12 cellular contexts compared by ENCODE assay signal in the genomic region with DNA sequence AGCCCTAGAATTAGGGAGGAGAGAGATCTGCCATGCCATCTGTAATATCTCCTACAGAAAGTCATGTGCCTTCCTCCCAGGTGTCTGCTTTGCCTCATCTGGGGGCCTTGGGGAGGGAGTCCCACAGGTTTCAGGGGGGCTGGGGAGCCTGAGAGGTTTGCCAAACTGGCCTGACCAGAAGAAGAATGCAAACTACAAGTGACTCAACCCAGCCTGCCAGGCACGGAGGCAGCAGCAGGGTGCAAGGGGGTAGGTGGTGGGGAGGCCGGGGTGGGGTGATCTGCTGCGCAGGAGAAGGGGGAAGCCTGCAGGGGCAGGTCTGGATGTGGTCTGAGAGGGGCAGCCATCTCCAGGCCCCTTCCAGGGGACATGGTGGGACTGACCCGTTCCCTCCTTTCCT. TPM values are rescaled to one million over a fixed set of nuclear protein-coding genes. Genes with fewer than 3 reads are reported as not detected.
A peak's percentile ranks its signal among the peaks of the same experiment; 100 is the strongest.
DNase-seq lines count a peak whose midpoint lies in the region; ATAC-seq, FAIRE-seq and TF ChIP-seq lines count a peak whose summit lies in the region.
"Had no signal": no experiment of that assay in that cellular context is flagged by ENCODE, and none has a peak within 500 bp of the region (broad histone marks: within the 10 kb centered on the region; RNA-seq: fewer than 3 reads in every experiment).

No MANE protein-coding gene starts in this region.

- no TSS peak for BruUV-seq in IMR-90 (replicated peaks; lab: Mats Ljungman, UMichigan)

- no peaks in the 10 kb centered on the region for H3K27me3 Mint-ChIP-seq in CD4-positive, CD25-positive, alpha-beta regulatory T cell
- H3K27me3 Mint-ChIP-seq in naive thymus-derived CD8-positive, alpha-beta T cell, result no peaks in the 10 kb centered on the region
- H3K27me3 Mint-ChIP-seq: progenitor cell of endocrine pancreas had no signal

- no peak for TF ChIP-seq RAD21 in IMR-90 (IDR thresholded peaks at IDR 0.05; ENCODE audit: low read length)
- no peak for TF ChIP-seq RAD21 in H1 (IDR thresholded peaks at IDR 0.05 in 1 of 2, conservative IDR thresholded peaks at IDR 0.05 in 1 of 2; ENCODE audit: low read depth in 2 of 2, low read length in 2 of 2)

- H4K91ac ChIP-seq in IMR-90 (ENCODE audit: insufficient read depth, low read depth, low read length) (peak overlapping the region; percentile 96), H1 (replicated peaks; ENCODE audit: insufficient read length, low read length) (peak overlapping the region; percentile 16)

- no peak for FAIRE-seq in H1 (lab: Jason Lieb, UNC)

- peak overlapping the region; percentile 91 for H2BK20ac ChIP-seq in IMR-90 (ENCODE audit: low read depth, low read length)
- no peak overlapping the region for H2BK20ac ChIP-seq in H1 (ENCODE audit: low read length)

- H3K4me1 Mint-ChIP-seq in CD4-positive, CD25-positive, alpha-beta regulatory T cell, result peaks cover 10 to 59% (median 39%) of the 10 kb centered on the region in 4 donors
- H3K4me1 Mint-ChIP-seq in naive thymus-derived CD8-positive, alpha-beta T cell, result peaks cover 36 to 62% (median 53%) of the 10 kb centered on the region in 4 donors

- POLR2A ChIA-PET in IMR-90 (lab: Charles Lee; ENCODE audit: unreplicated experiment), result no interaction called here
- POLR2A ChIA-PET in H1 (lab: Charles Lee; ENCODE audit: partially characterized antibody), result interaction anchor here (0.8 kb wide), 1 partner anchor 15 kb away, joined by 4 read pairs; no protein-coding TSS in a partner anchor
- POLR2A ChIA-PET in naive thymus-derived CD8-positive, alpha-beta T cell (lab: Charles Lee), result interaction anchor here (1.8 kb wide), 1 partner anchor 11 kb away, joined by 23 read pairs; a partner anchor contains a TSS

- no peak for DNase-seq in CD4-positive, CD25-positive, alpha-beta regulatory T cell
- no peak for DNase-seq in IMR-90
- DNase-seq in H1 (ENCODE audit: low read depth in 1 of 2, low spot score in 2 of 2), result no peak
- DNase-seq in naive thymus-derived CD8-positive, alpha-beta T cell, result peak in 1 of 10 donors; percentile 36
- no peak for DNase-seq in stimulated activated naive CD4-positive, alpha-beta T cell treated with Interleukin-2 at 50 U/mL for 16 hours (lab: John Stamatoyannopoulos, UW)
- DNase-seq: activated CD8-positive, alpha-beta memory T cell treated with anti-CD3 and anti-CD28 coated beads for 24 hours; effector CD4-positive, alpha-beta T cell; stimulated activated CD4-positive, alpha-beta T cell treated with anti-CD3 and anti-CD28 coated beads, Interleukin-4, amount 100 ng/mL, for 24 hours had no signal

- H3K36me3 Mint-ChIP-seq in CD4-positive, CD25-positive, alpha-beta regulatory T cell, result peaks cover 5% of the 10 kb centered on the region
- peaks cover 0 to 2% (median 0%) of the 10 kb centered on the region in 3 donors for H3K36me3 Mint-ChIP-seq in naive thymus-derived CD8-positive, alpha-beta T cell

- H2AK9ac ChIP-seq in IMR-90 (replicated peaks; ENCODE audit: low read depth, low read length, poor library complexity), result peak overlapping the region; percentile 68

- H4K5ac ChIP-seq in IMR-90 (ENCODE audit: low read depth, low read length) (peak overlapping the region; percentile 20), H1 (ENCODE audit: insufficient read length, low read depth, low read length) (no peak overlapping the region)

- CTCF ChIA-PET in IMR-90 (lab: Yijun Ruan, JAX) (interaction anchor here (0.6 kb wide), 1 partner anchor 45 kb away, joined by 5 read pairs; no protein-coding TSS in a partner anchor), H1 (lab: Charles Lee; ENCODE audit: partially characterized antibody) (interaction anchor here (1.4 to 14.3 kb wide), 3 partner anchors 8 to 27 kb away, joined by 4 to 160 read pairs (median 4); no protein-coding TSS in a partner anchor)

- H3K4me2 ChIP-seq in IMR-90 (ENCODE audit: low read depth, low read length) (no peak overlapping the region), H1 (ENCODE audit: insufficient read depth in 1 of 2, low read depth in 2 of 2, low read length in 2 of 2) (peak overlapping the region in 1 of 2 experiments; percentile 5; a peak in 2 of 4 replicates)

- intact Hi-C loops in IMR-90 (cut with micrococcal nuclease), result no loop called here

- no peaks in the 10 kb centered on the region for H3K9me3 ChIP-seq in CD4-positive, CD25-positive, alpha-beta regulatory T cell (ENCODE audit: control insufficient read depth in 2 of 2, low read length in 2 of 2)
- no peaks in the 10 kb centered on the region for H3K9me3 ChIP-seq in IMR-90 (ENCODE audit: control insufficient read depth, insufficient read depth, low read length)
- H3K9me3 ChIP-seq in H1 (ENCODE audit: insufficient read depth in 2 of 2, low read depth in 1 of 2, low read length in 1 of 2), result no peaks in the 10 kb centered on the region

- no CpG with 5 or more reads among the region's 4 CpGs for WGBS in IMR-90 (ENCODE audit: extremely low coverage in 2 of 2, insufficient read length in 1 of 2), 2 experiments
- WGBS in H1 (ENCODE audit: extremely low coverage in 1 of 2, insufficient coverage in 1 of 2, insufficient read length in 1 of 2, insufficient replicate concordance in 2 of 2, low coverage in 1 of 2, low lambda C conversion rate in 2 of 2, missing lambda C conversion rate in 1 of 2), 2 experiments, result 51% methylated on average over 2 of the region's 4 CpGs; no CpG with 5 or more reads in 1 of the 2 experiments

- H3K4me1 ChIP-seq in CD4-positive, CD25-positive, alpha-beta regulatory T cell (ENCODE audit: control insufficient read depth, insufficient read depth, low read length, poor library complexity, severe bottlenecking), result peaks cover 38% of the 10 kb centered on the region
- H3K4me1 ChIP-seq in IMR-90 (ENCODE audit: control insufficient read depth, insufficient read depth, low read length) (peaks cover 53% of the 10 kb centered on the region), H1 (replicated peaks in 1 of 4; ENCODE audit: control insufficient read depth in 3 of 4, insufficient read depth in 4 of 4, low read length in 3 of 4) (peaks cover 6 to 36% (median 22%) of the 10 kb centered on the region in 4 experiments)

- H3K56ac ChIP-seq in IMR-90 (ENCODE audit: extremely low read depth, insufficient read depth, low read length) (no peak overlapping the region), H1 (replicated peaks; ENCODE audit: insufficient read length, low read depth, low read length) (no peak overlapping the region)

- H3K18ac ChIP-seq in IMR-90 (ENCODE audit: low read depth, low read length) (peak overlapping the region; percentile 33), H1 (ENCODE audit: extremely low read depth, low read length) (peak overlapping the region; percentile 48; the same call in 1 of the 2 replicates)

- peaks cover 41% of the 10 kb centered on the region for H3K9me1 ChIP-seq in IMR-90 (ENCODE audit: insufficient read depth, low read length)

- H3K4me3 ChIP-seq in CD4-positive, CD25-positive, alpha-beta regulatory T cell (ENCODE audit: low read depth, low read length), result no peak overlapping the region
- H3K4me3 ChIP-seq in IMR-90 (ENCODE audit: insufficient read depth, low read depth, low read length), result no peak overlapping the region
- no peak overlapping the region for H3K4me3 ChIP-seq in H1 (ENCODE audit: extremely low read depth in 1 of 4, insufficient read depth in 2 of 4, low read depth in 3 of 4, low read length in 4 of 4)

- no peaks in the 10 kb centered on the region for H3K9me3 Mint-ChIP-seq in CD4-positive, CD25-positive, alpha-beta regulatory T cell
- H3K9me3 Mint-ChIP-seq in naive thymus-derived CD8-positive, alpha-beta T cell, result no peaks in the 10 kb centered on the region

- no peak for ATAC-seq in CD4-positive, CD25-positive, alpha-beta regulatory T cell (ENCODE audit: low read depth in 2 of 2)
- no peak for ATAC-seq in IMR-90 (ENCODE audit: low read depth)
- no peak for ATAC-seq in naive thymus-derived CD8-positive, alpha-beta T cell
- no peak for ATAC-seq in GM19035 (IDR thresholded peaks at IDR 0.05; ENCODE audit: unreplicated experiment)
- no peak for ATAC-seq in GM18858 (IDR thresholded peaks at IDR 0.05; ENCODE audit: unreplicated experiment)
- no peak for ATAC-seq in HG02981 (IDR thresholded peaks at IDR 0.05; ENCODE audit: unreplicated experiment)

- H2BK12ac ChIP-seq in H1 (ENCODE audit: low read depth, low read length), result peak overlapping the region; percentile 27; the same call in 1 of the 2 replicates

- H3K27ac Mint-ChIP-seq in CD4-positive, CD25-positive, alpha-beta regulatory T cell, result peak overlapping the region; percentile 53 to 87 (median 77)
- H3K27ac Mint-ChIP-seq in naive thymus-derived CD8-positive, alpha-beta T cell, result peak overlapping the region in 9 of 10 donors; percentile 36 to 92 (median 84)
- H3K27ac Mint-ChIP-seq: progenitor cell of endocrine pancreas had no signal

- TF ChIP-seq POLR2A in IMR-90 (IDR thresholded peaks at IDR 0.05; ENCODE audit: low read depth, low read length) (no peak), H1 (IDR thresholded peaks at IDR 0.05; ENCODE audit: control extremely low read depth in 1 of 2, low read depth in 2 of 2, low read length in 2 of 2) (no peak)

- peak overlapping the region; percentile 99 for H2BK120ac ChIP-seq in IMR-90 (ENCODE audit: low read depth, low read length)
- H2BK120ac ChIP-seq in H1 (replicated peaks; ENCODE audit: low read depth, low read length), result peak overlapping the region; percentile 55

- H2AK5ac ChIP-seq in IMR-90 (ENCODE audit: low read depth, low read length), result peak overlapping the region; percentile 97
- 0 out of 2 replicates have a peak overlapping the region, but pooled peaks have one; percentile 26 for H2AK5ac ChIP-seq in H1 (ENCODE audit: low read depth, low read length)

- H2BK5ac ChIP-seq in IMR-90 (ENCODE audit: low read depth, low read length, poor library complexity, severe bottlenecking), result peak overlapping the region; percentile 100
- no peak overlapping the region for H2BK5ac ChIP-seq in H1 (ENCODE audit: low read depth, low read length)

- no peaks in the 10 kb centered on the region for H3K23me2 ChIP-seq in H1 (ENCODE audit: low read depth, low read length)

- H2BK15ac ChIP-seq in IMR-90 (ENCODE audit: low read depth, low read length) (peak overlapping the region; percentile 94; the same call in 1 of the 3 replicates), H1 (ENCODE audit: low read length) (no peak overlapping the region)

- H4K20me1 ChIP-seq in IMR-90 (ENCODE audit: insufficient read depth, low read length), result no peaks in the 10 kb centered on the region
- H4K20me1 ChIP-seq in H1 (replicated peaks in 1 of 2; ENCODE audit: control insufficient read depth in 1 of 2, insufficient read depth in 2 of 2, low read length in 2 of 2), result no peaks in the 10 kb centered on the region

- H3K79me1 ChIP-seq in IMR-90 (ENCODE audit: low read depth in 1 of 2, low read length in 2 of 2), result peaks cover 17 to 46% of the 10 kb centered on the region in 2 experiments
- no peaks in the 10 kb centered on the region for H3K79me1 ChIP-seq in H1 (ENCODE audit: low read depth, low read length)

- dilution Hi-C loops in IMR-90 (cut with HindIII; ENCODE audit: low sequenced_read_pairs, unreplicated experiment), result no loop called here

- peak overlapping the region; percentile 92 for H3K14ac ChIP-seq in IMR-90 (replicated peaks; ENCODE audit: low read depth, low read length)
- H3K14ac ChIP-seq in H1 (ENCODE audit: insufficient read length), result no peak overlapping the region

- no peak overlapping the region for H3K27ac ChIP-seq in CD4-positive, CD25-positive, alpha-beta regulatory T cell (ENCODE audit: insufficient read depth, low read length, poor library complexity, severe bottlenecking)
- H3K27ac ChIP-seq in IMR-90 (ENCODE audit: insufficient read depth, low read length), result peak overlapping the region; percentile 96
- no peak overlapping the region for H3K27ac ChIP-seq in H1 (ENCODE audit: low read depth, low read length)

- peak overlapping the region in 1 of 4 donors; percentile 84 for H3K4me3 Mint-ChIP-seq in CD4-positive, CD25-positive, alpha-beta regulatory T cell
- H3K4me3 Mint-ChIP-seq in naive thymus-derived CD8-positive, alpha-beta T cell, result peak overlapping the region in 6 of 10 donors; percentile 10 to 62 (median 35)

- no peaks in the 10 kb centered on the region for H3K79me2 ChIP-seq in H1 (ENCODE audit: control insufficient read depth in 1 of 2, insufficient read depth in 2 of 2, low read length in 2 of 2)

- H3K23ac ChIP-seq in IMR-90 (ENCODE audit: low read depth, low read length) (peak overlapping the region; percentile 77), H1 (ENCODE audit: insufficient read length) (no peak overlapping the region)

- H4K8ac ChIP-seq in IMR-90 (ENCODE audit: low read depth in 2 of 2, low read length in 2 of 2) (peak overlapping the region; percentile 74 to 90), H1 (ENCODE audit: extremely low read depth, insufficient read depth, low read length) (no peak overlapping the region; the same call in 1 of the 2 replicates)

- H3K9ac ChIP-seq in IMR-90 (ENCODE audit: low read depth, low read length), result peak overlapping the region; percentile 12; the same call in 1 of the 2 replicates
- no peak overlapping the region for H3K9ac ChIP-seq in H1 (replicated peaks in 1 of 4; ENCODE audit: extremely low read depth in 1 of 4, low read depth in 3 of 4, low read length in 3 of 4)

- TF ChIP-seq CTCF in IMR-90 (conservative IDR thresholded peaks at IDR 0.05; ENCODE audit: low read depth, low read length) (no peak), H1 (IDR thresholded peaks at IDR 0.05; ENCODE audit: control extremely low read depth in 1 of 3, insufficient read depth in 1 of 3, low read depth in 1 of 3, low read length in 3 of 3) (no peak)

- no peak for TF ChIP-seq EP300 in H1 (IDR thresholded peaks at IDR 0.05; ENCODE audit: borderline replicate concordance in 1 of 2, low read depth in 2 of 2, low read length in 2 of 2)

- peak overlapping the region; percentile 98 for H3K4ac ChIP-seq in IMR-90 (ENCODE audit: low read depth, low read length)
- no peak overlapping the region for H3K4ac ChIP-seq in H1 (replicated peaks; ENCODE audit: insufficient read length, low read depth, low read length)

- H3K27me3 ChIP-seq in CD4-positive, CD25-positive, alpha-beta regulatory T cell (ENCODE audit: control insufficient read depth, insufficient read depth, low read length), result no peaks in the 10 kb centered on the region
- no peaks in the 10 kb centered on the region for H3K27me3 ChIP-seq in IMR-90 (ENCODE audit: control insufficient read depth, insufficient read depth, low read length)
- no peaks in the 10 kb centered on the region for H3K27me3 ChIP-seq in H1 (replicated peaks in 1 of 4; ENCODE audit: control insufficient read depth in 3 of 4, extremely low read depth in 1 of 4, insufficient read depth in 3 of 4, low read length in 3 of 4)

- H3K36me3 ChIP-seq in CD4-positive, CD25-positive, alpha-beta regulatory T cell (ENCODE audit: control insufficient read depth, insufficient read depth, low read length), result peaks cover 3% of the 10 kb centered on the region
- H3K36me3 ChIP-seq in IMR-90 (ENCODE audit: control insufficient read depth, insufficient read depth, low read length) (peaks cover 2% of the 10 kb centered on the region; the same call in 1 of the 2 replicates), H1 (ENCODE audit: control insufficient read depth in 2 of 4, insufficient read depth in 4 of 4, low read length in 3 of 4) (no peaks in the 10 kb centered on the region; a peak in 1 of 8 replicates)

- in situ Hi-C loops in IMR-90 (cut with MboI; ENCODE audit: low sequenced_read_pairs), result no loop called here

- H2AFZ ChIP-seq in IMR-90 (replicated peaks; ENCODE audit: low read length, poor library complexity) (peak overlapping the region; percentile 36), H1 (ENCODE audit: low read length) (no peak overlapping the region)

RNA-seq across cellular contexts. Expression of a gene that starts 9.6 kb away (rescaled TPM):
- 73.4 TPM for total RNA-seq in CD4-positive, CD25-positive, alpha-beta regulatory T cell
- polyA plus RNA-seq in CD4-positive, CD25-positive, alpha-beta regulatory T cell, result 10 to 100 TPM; 30.2 to 38.3 (median 36.4) TPM
- total RNA-seq in IMR-90 (2012; rRNA removed), result 25.5 and 30.0 TPM in 2 replicates
- polyA plus RNA-seq in IMR-90 (2012; rRNA removed) (124 and 126 TPM in 2 replicates), H1 (2011; rRNA removed) (24.9 and 34.6 TPM in 2 replicates)
- polyA plus RNA-seq in IMR-90 (2012; cell fraction: cytosol; rRNA removed), result 102 and 174 TPM in 2 replicates
- 82.9 and 135 TPM in 2 replicates for polyA plus RNA-seq in IMR-90 (2012; cell fraction: nucleus; rRNA removed; ENCODE audit: low replicate concordance)
- 35.4 and 38.8 TPM in 2 replicates for total RNA-seq in H1 (2021; fragmentation: NEBNext Ultra II Directional; extraction: Animal tissue kit (Norgen Biotek cat#: 25700))
- 20.5 TPM for polyA plus RNA-seq in H1 (2011; cell fraction: cytosol; rRNA removed)
- polyA plus RNA-seq in H1 (2011; cell fraction: nucleus; rRNA removed), result 32.2 TPM
- polyA plus RNA-seq in H1 (2012, experiment 1 of 2), result 36.1 to 44.6 TPM (median 40.7 TPM) in 4 replicates
- polyA plus RNA-seq in H1 (2012, experiment 2 of 2), result 42.4 TPM
- polyA plus RNA-seq in H1 (2013, experiment 1 of 2), result 15.8 TPM
- 16.3 TPM for polyA plus RNA-seq in H1 (2013, experiment 2 of 2)
- polyA minus RNA-seq in H1 (2011; rRNA and poly(A)+ RNA removed), result 14.4 and 15.0 TPM in 2 replicates
- 20.2 TPM for polyA minus RNA-seq in H1 (2011; cell fraction: cytosol; rRNA and poly(A)+ RNA removed)
- 21.2 TPM for polyA minus RNA-seq in H1 (2011; cell fraction: nucleus; rRNA and poly(A)+ RNA removed)
- total RNA-seq in naive thymus-derived CD8-positive, alpha-beta T cell, result 10 to 100 TPM; 61.4 to 67.3 TPM
- 10 to 100 TPM; 27.5 to 53.2 (median 34.7) TPM for polyA plus RNA-seq in naive thymus-derived CD8-positive, alpha-beta T cell
